17 cellular contexts compared by ENCODE assay signal in the genomic region with DNA sequence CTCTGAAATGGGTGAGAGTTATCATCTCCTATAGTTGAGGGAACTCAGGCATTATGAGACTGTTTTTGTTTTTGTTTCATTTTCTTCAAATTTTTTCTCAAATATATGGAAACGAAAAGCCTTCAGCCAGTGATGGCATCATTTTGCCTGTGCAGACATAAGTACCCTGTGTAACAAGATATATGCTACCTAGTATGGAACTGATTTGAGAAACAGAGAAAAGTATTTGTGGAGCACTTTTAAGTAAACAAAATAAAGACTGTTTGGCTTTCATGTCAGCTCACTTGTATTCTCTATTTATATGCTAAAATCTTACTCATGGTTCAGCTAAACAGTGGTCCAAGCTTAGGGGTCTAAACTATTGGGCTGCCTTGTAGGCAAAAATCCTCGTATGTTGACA.
DNase-seq lines count a peak whose midpoint lies in the region; TF ChIP-seq lines count a peak whose summit lies in the region.
"Had no signal": no experiment of that assay in that cellular context is flagged by ENCODE, and none has a peak within 500 bp of the region (broad histone marks: within the 10 kb centered on the region; RNA-seq: fewer than 3 reads in every experiment).

No MANE protein-coding gene starts in this region.

- peaks cover 9% of the 10 kb centered on the region for H3K4me1 ChIP-seq in mesodermal cell (ENCODE audit: control insufficient read depth, insufficient read depth, low read length, poor library complexity, severe bottlenecking)

- no peak overlapping the region for H3K4me3 ChIP-seq in mesodermal cell (ENCODE audit: extremely low read depth, insufficient read depth, low read length, poor library complexity, severe bottlenecking)
- H3K4me3 ChIP-seq: GM12878, HAP-1 had no signal

- no peaks in the 10 kb centered on the region for H3K9me3 ChIP-seq in mesodermal cell (ENCODE audit: control insufficient read depth, low read length)
- H3K9me3 ChIP-seq: HAP-1 had no signal

- H3K27ac ChIP-seq in mesodermal cell (ENCODE audit: low read depth, low read length, severe bottlenecking): peak overlapping the region; percentile 17

- DNase-seq in M059J (ENCODE audit: low read depth) (peak; percentile 2), fibroblast of peridontal ligament (ENCODE audit: extremely low read depth) (peak; percentile 52), DMS53 treated with DMSO at 0.1 percent for 48 hours (lab: John Stamatoyannopoulos, UW; ENCODE audit: unreplicated experiment) (no peak), GM13976 (ENCODE audit: low spot score) (no peak), DMS153 (lab: John Stamatoyannopoulos, UW) (no peak)
- DNase-seq: C1 segment of cervical spinal cord; Calu3; CD4-positive, alpha-beta memory T cell; COR-L47; DMS79; EL; GDM1; GOT3; HFFc6 had no signal

- TF ChIP-seq CTCF in GM13976 (IDR thresholded peaks at IDR 0.05; ENCODE audit: borderline replicate concordance, control extremely low read depth, extremely low read depth, insufficient read depth, missing control alignments): no peak

- in situ Hi-C loops in GM13976 (cut with MboI; ENCODE audit: low sequenced_read_pairs, unreplicated experiment): no loop called here

- WGBS in mesodermal cell (ENCODE audit: insufficient coverage in 2 of 2), 2 experiments: 92 to 100% methylated on average over 1 of the region's 2 CpGs

- no peaks in the 10 kb centered on the region for H3K36me3 ChIP-seq in mesodermal cell (ENCODE audit: control insufficient read depth, insufficient read depth, low read length)
- H3K36me3 ChIP-seq: HAP-1 had no signal

Comparison
In these comparisons a context has a peak if more than half of its experiments do, and no peak if none do; other contexts are left out.
1. DNase-seq: peak in M059J (single experiment) and fibroblast of peridontal ligament (single experiment); none in DMS53 treated with DMSO at 0.1 percent for 48 hours (single experiment), GM13976 (single experiment) and DMS153 (single experiment).